ENCODE assay signal across 1 cellular context in genomic region chr17:28874750-28875149, GRCh38.
TF ChIP-seq lines count a peak whose summit lies in the region.

No MANE protein-coding gene starts in this region.

TF ChIP-seq in K562, 482 proteins besides CTCF, POLR2A, EP300 and RAD21 (continued from another document):
- TF ChIP-seq ARID4B (CRISPR knock-in tag; IDR thresholded peaks at IDR 0.05) (no peak), ATF3 (IDR thresholded peaks at IDR 0.05) (peak; percentile 82), ATF3 (CRISPR knock-in tag; conservative IDR thresholded peaks at IDR 0.05) (no peak), MLLT1 (IDR thresholded peaks at IDR 0.05) (no peak), GATAD2A (IDR thresholded peaks at IDR 0.05) (no peak), ZNF592 (IDR thresholded peaks at IDR 0.05) (0 out of 2 replicates have a peak, but pooled peaks have one; percentile 25), MYBL2 (IDR thresholded peaks at IDR 0.05; ENCODE audit: low read depth) (no peak), MYBL2 (CRISPR knock-in tag; IDR thresholded peaks at IDR 0.05; ENCODE audit: borderline replicate concordance) (no peak), MEIS2 (IDR thresholded peaks at IDR 0.05; ENCODE audit: partially characterized antibody) (peak; percentile 49)
